Comparison of ENCODE assay signal across 8 cellular contexts in genomic region chr21:14591882-14592281, GRCh38. TPM values are rescaled to one million over a fixed set of nuclear protein-coding genes. Genes with fewer than 3 reads are reported as not detected.
DNase-seq lines count a peak whose midpoint lies in the region; ATAC-seq, FAIRE-seq and TF ChIP-seq lines count a peak whose summit lies in the region.

No MANE protein-coding gene starts in this region.

- POLR2A ChIA-PET in MCF 10A (lab: Yijun Ruan, JAX): interaction anchor here (0.6 to 5.3 kb wide), 6 partner anchors 11 to 60 kb away, joined by 3 to 31 read pairs (median 4); no protein-coding TSS in a partner anchor
- POLR2A ChIA-PET in activated CD8-positive, alpha-beta T cell treated with anti-CD3 and anti-CD28 coated beads for 36 hours (lab: Charles Lee): interaction anchor here (1.1 to 1.2 kb wide), 2 partner anchors 20 to 22 kb away, joined by 3 to 4 read pairs; no protein-coding TSS in a partner anchor

- peaks cover 0 to 5% of the 10 kb centered on the region in 2 donors for H3K9me3 ChIP-seq in breast epithelium

- no peak for FAIRE-seq in frontal cortex (lab: Jason Lieb, UNC)

- intact Hi-C loops in MCF 10A (cut with micrococcal nuclease): no loop called here
- intact Hi-C loops in breast epithelium (cut with DNase I; ENCODE audit: low total_unique reads): no loop called here
- intact Hi-C loops in activated CD8-positive, alpha-beta T cell treated with anti-CD3 and anti-CD28 coated beads for 36 hours (cut with micrococcal nuclease): loop anchor here (5.0 kb wide), 1 partner anchor 45 kb away; the partner anchor contains the start of gene SAMSN1

- TF ChIP-seq CTCF in MCF 10A (IDR thresholded peaks at IDR 0.05; ENCODE audit: unreplicated experiment) (no peak), breast epithelium (IDR thresholded peaks at IDR 0.05) (no peak), kidney epithelial cell (IDR thresholded peaks at IDR 0.05; ENCODE audit: insufficient read depth, low read length, poor library complexity, severe bottlenecking) (no peak)
- TF ChIP-seq CTCF in activated CD8-positive, alpha-beta T cell treated with anti-CD3 and anti-CD28 coated beads for 36 hours (IDR thresholded peaks at IDR 0.05): no peak

- H3K27me3 ChIP-seq in breast epithelium: no peaks in the 10 kb centered on the region
- no peaks in the 10 kb centered on the region for H3K27me3 ChIP-seq in kidney epithelial cell (ENCODE audit: control insufficient read depth, insufficient read depth, low read length)

- H3K4me1 ChIP-seq in breast epithelium: no peaks in the 10 kb centered on the region

- no peaks in the 10 kb centered on the region for H3K27me3 Mint-ChIP-seq in MCF 10A (ENCODE audit: insufficient read depth, unreplicated experiment)
- no peaks in the 10 kb centered on the region for H3K27me3 Mint-ChIP-seq in activated CD8-positive, alpha-beta T cell treated with anti-CD3 and anti-CD28 coated beads for 36 hours

- H3K4me3 ChIP-seq in breast epithelium (no peak overlapping the region), kidney epithelial cell (ENCODE audit: low read depth, low read length) (no peak overlapping the region)

- no peak for TF ChIP-seq POLR2A in breast epithelium (IDR thresholded peaks at IDR 0.05)

- no TSS peak for BruUV-seq in MCF 10A (replicated peaks; lab: Mats Ljungman, UMichigan)

- peaks cover 7% of the 10 kb centered on the region for H3K9me3 Mint-ChIP-seq in MCF 10A (ENCODE audit: unreplicated experiment)
- peaks cover 12% of the 10 kb centered on the region for H3K9me3 Mint-ChIP-seq in activated CD8-positive, alpha-beta T cell treated with anti-CD3 and anti-CD28 coated beads for 36 hours

- H3K36me3 ChIP-seq in breast epithelium (no peaks in the 10 kb centered on the region), kidney epithelial cell (ENCODE audit: control insufficient read depth, insufficient read depth, low read length) (no peaks in the 10 kb centered on the region)

- ATAC-seq in activated CD8-positive, alpha-beta T cell treated with anti-CD3 and anti-CD28 coated beads for 36 hours: peak; percentile 49
- no peak for ATAC-seq in HG03469 (IDR thresholded peaks at IDR 0.05; ENCODE audit: unreplicated experiment)

- no peak overlapping the region for H3K27ac ChIP-seq in breast epithelium

- peaks cover 6% of the 10 kb centered on the region for H3K36me3 Mint-ChIP-seq in MCF 10A (ENCODE audit: insufficient read depth, unreplicated experiment)
- peaks cover 4% of the 10 kb centered on the region for H3K36me3 Mint-ChIP-seq in activated CD8-positive, alpha-beta T cell treated with anti-CD3 and anti-CD28 coated beads for 36 hours (ENCODE audit: low read depth)

- CTCF ChIA-PET in MCF 10A (lab: Yijun Ruan, JAX): interaction anchor here (0.6 kb wide), 1 partner anchor 22 kb away, joined by 3 read pairs; no protein-coding TSS in a partner anchor
- CTCF ChIA-PET in activated CD8-positive, alpha-beta T cell treated with anti-CD3 and anti-CD28 coated beads for 36 hours (lab: Charles Lee): interaction anchor here (1.4 to 3.0 kb wide), 3 partner anchors 10 to 146 kb away, joined by 3 to 10 read pairs (median 3); no protein-coding TSS in a partner anchor

- peaks cover 15% of the 10 kb centered on the region for H3K4me1 Mint-ChIP-seq in MCF 10A (ENCODE audit: insufficient read depth, unreplicated experiment)
- peaks cover 30% of the 10 kb centered on the region for H3K4me1 Mint-ChIP-seq in activated CD8-positive, alpha-beta T cell treated with anti-CD3 and anti-CD28 coated beads for 36 hours (ENCODE audit: low read depth)

- peak; percentile 88 for DNase-seq in MCF 10A (ENCODE audit: unreplicated experiment)
- DNase-seq in breast epithelium (ENCODE audit: low spot score in 2 of 2): no peak
- DNase-seq in activated CD8-positive, alpha-beta T cell treated with anti-CD3 and anti-CD28 coated beads for 36 hours: peak; percentile 27
- peak; percentile 23 for DNase-seq in kidney epithelial cell (ENCODE audit: low read depth)
- peak; percentile 50 for DNase-seq in ureter (ENCODE audit: low spot score)
- no peak for DNase-seq in frontal cortex (ENCODE audit: low spot score in 2 of 2)
- DNase-seq in NCI-H1048 (lab: John Stamatoyannopoulos, UW): no peak

- no peak overlapping the region for H3K4me3 Mint-ChIP-seq in MCF 10A (ENCODE audit: unreplicated experiment)
- no peak overlapping the region for H3K4me3 Mint-ChIP-seq in activated CD8-positive, alpha-beta T cell treated with anti-CD3 and anti-CD28 coated beads for 36 hours

- peak overlapping the region; percentile 63 for H3K27ac Mint-ChIP-seq in MCF 10A (ENCODE audit: low read depth, unreplicated experiment)
- H3K27ac Mint-ChIP-seq in activated CD8-positive, alpha-beta T cell treated with anti-CD3 and anti-CD28 coated beads for 36 hours: peak overlapping the region; percentile 64

RNA-seq across cellular contexts. Expression of gene SAMSN1, which starts 45.8 kb away (rescaled TPM):
- total RNA-seq in MCF 10A (2022) (2.3 and 6.8 TPM in 2 replicates), breast epithelium (10 to 100 TPM in 2 of 3 donors, 1 to 10 TPM in 1; 7.5 to 15.4 (median 11.4) TPM), kidney epithelial cell (0.04 and 0.14 TPM in 2 replicates), ureter (8.3 TPM), frontal cortex (3.3 TPM)
- 10 to 100 TPM; 66.7 to 71.4 TPM for total RNA-seq in activated CD8-positive, alpha-beta T cell treated with anti-CD3 and anti-CD28 coated beads for 36 hours

Comparison
In these comparisons a context has a peak if more than half of its experiments do, and no peak if none do; other contexts are left out.
1. DNase-seq: peak in MCF 10A (single experiment), activated CD8-positive, alpha-beta T cell treated with anti-CD3 and anti-CD28 coated beads for 36 hours (single experiment), kidney epithelial cell (single experiment) and ureter (single experiment); none in breast epithelium (0 of 2), frontal cortex (0 of 2) and NCI-H1048 (single experiment).